ENCODE assay signal across 8 cellular contexts in the genomic region with DNA sequence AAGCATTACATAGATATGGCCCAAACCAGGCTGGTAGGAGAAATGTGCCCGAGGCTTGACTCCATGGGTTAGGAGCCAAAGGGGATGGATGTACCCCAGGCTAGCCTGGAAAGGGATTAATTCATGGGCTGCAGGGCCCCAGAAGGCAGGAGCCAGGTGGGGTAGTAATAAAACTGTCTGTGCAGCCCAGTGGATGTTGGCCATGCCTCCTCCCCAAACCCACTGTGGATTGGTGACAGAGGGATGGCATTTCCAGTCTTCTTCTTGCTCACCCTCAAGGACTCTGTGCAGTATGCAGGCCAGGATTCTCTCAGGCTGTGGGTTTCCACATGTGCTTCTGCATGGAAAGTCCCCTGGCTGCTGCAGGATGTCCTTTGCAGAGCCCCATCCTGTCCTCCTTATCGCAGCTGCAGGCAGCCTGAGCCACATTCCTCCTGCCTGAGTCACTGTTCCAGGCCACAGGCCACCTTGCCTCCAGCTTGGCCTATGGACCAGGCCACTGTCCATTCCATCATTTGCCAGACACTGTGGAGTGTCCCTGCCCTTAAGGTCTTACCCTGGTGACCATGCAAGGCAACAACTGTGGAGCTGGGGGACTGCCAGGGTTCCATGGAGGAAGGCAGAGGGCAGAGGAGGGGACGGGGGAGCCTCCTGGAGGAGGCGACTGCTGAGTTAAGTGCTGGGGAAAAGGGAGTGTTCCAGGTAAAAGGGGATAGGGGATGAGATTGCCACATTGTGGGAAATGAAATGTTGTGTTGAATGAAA. TPM values are rescaled to one million over a fixed set of nuclear protein-coding genes. Genes with fewer than 3 reads are reported as not detected.
A peak's percentile ranks its signal among the peaks of the same experiment; 100 is the strongest.
DNase-seq lines count a peak whose midpoint lies in the region; ATAC-seq and TF ChIP-seq lines count a peak whose summit lies in the region.

No MANE protein-coding gene starts in this region.

- POLR2A ChIA-PET in HEK293 (lab: Yijun Ruan, JAX): interaction anchor here (0.9 kb wide), 1 partner anchor 39 kb away, joined by 5 read pairs; a partner anchor contains a TSS

- peak; percentile 62 for DNase-seq in AG08396 (ENCODE audit: low spot score)
- peak; percentile 25 for DNase-seq in T1000 (lab: John Stamatoyannopoulos, UW)
- peak; percentile 69 to 83 (median 83) for DNase-seq in right cardiac atrium
- DNase-seq in testis: peak; percentile 23
- no peak for DNase-seq in NCI-H2107 treated with DMSO at 0.1 percent for 48 hours (lab: John Stamatoyannopoulos, UW; ENCODE audit: unreplicated experiment)
- DNase-seq in T-helper 2 cell treated with Interferon-gamma antibody and Interleukin-4, amounts not matched to agents 5 μg/mL and 100 μg/mL, for 36 hours (ENCODE audit: low spot score): no peak

- ATAC-seq in right cardiac atrium (peak; percentile 92), HG03025 (IDR thresholded peaks at IDR 0.05; ENCODE audit: low FRiP score, unreplicated experiment) (no peak)

- intact Hi-C loops in right cardiac atrium (cut with DNase I): no loop called here
- intact Hi-C loops in testis (cut with DNase I; ENCODE audit: low total_unique reads): no loop called here

- no peak for TF ChIP-seq POLR2A in testis (IDR thresholded peaks at IDR 0.05)

- TF ChIP-seq CTCF in HEK293 (tag by site-specific recombination; IDR thresholded peaks at IDR 0.05) (no peak), testis (IDR thresholded peaks at IDR 0.05) (no peak)

- H3K36me3 Mint-ChIP-seq in T-helper 2 cell treated with Interferon-gamma antibody and Interleukin-4, amounts not matched to agents 5 μg/mL and 100 μg/mL, for 36 hours (ENCODE audit: low read depth): no peaks in the 10 kb centered on the region

- H3K36me3 ChIP-seq in HEK293 (ENCODE audit: control insufficient read depth in 2 of 2, insufficient read depth in 1 of 2, low read length in 2 of 2) (no peaks in the 10 kb centered on the region), testis (ENCODE audit: low read depth, missing control alignments) (no peaks in the 10 kb centered on the region)

- CTCF ChIA-PET in HEK293 (lab: Yijun Ruan, JAX): no interaction called here

- H3K27ac Mint-ChIP-seq in T-helper 2 cell treated with Interferon-gamma antibody and Interleukin-4, amounts not matched to agents 5 μg/mL and 100 μg/mL, for 36 hours: no peak overlapping the region

- H3K27me3 ChIP-seq in right cardiac atrium (ENCODE audit: control insufficient read depth, insufficient read depth): no peaks in the 10 kb centered on the region
- no peaks in the 10 kb centered on the region for H3K27me3 ChIP-seq in testis

- WGBS in right cardiac atrium: 63% methylated on average over 4 of the region's 4 CpGs
- 47 to 57% methylated on average over 3 to 4 of the region's 4 CpGs for WGBS in testis, 2 donors

- H3K4me1 Mint-ChIP-seq in T-helper 2 cell treated with Interferon-gamma antibody and Interleukin-4, amounts not matched to agents 5 μg/mL and 100 μg/mL, for 36 hours (ENCODE audit: low read depth): peaks cover 2% of the 10 kb centered on the region

- no peak overlapping the region for H3K4me3 Mint-ChIP-seq in T-helper 2 cell treated with Interferon-gamma antibody and Interleukin-4, amounts not matched to agents 5 μg/mL and 100 μg/mL, for 36 hours

- H3K9me3 ChIP-seq in HEK293 (ENCODE audit: control insufficient read depth, insufficient read depth, low read depth, low read length) (no peaks in the 10 kb centered on the region), right cardiac atrium (ENCODE audit: control insufficient read depth, low read length) (no peaks in the 10 kb centered on the region), testis (no peaks in the 10 kb centered on the region)

- no peaks in the 10 kb centered on the region for H3K4me1 ChIP-seq in HEK293 (ENCODE audit: control insufficient read depth, insufficient read depth, low read length)
- peaks cover 9% of the 10 kb centered on the region for H3K4me1 ChIP-seq in right cardiac atrium (ENCODE audit: control insufficient read depth, insufficient read depth, low read length)
- H3K4me1 ChIP-seq in testis: peaks cover 3% of the 10 kb centered on the region

- H3K4me3 ChIP-seq in HEK293 (ENCODE audit: low read depth, low read length) (no peak overlapping the region), right cardiac atrium (ENCODE audit: low read length) (no peak overlapping the region), testis (no peak overlapping the region)

- no peaks in the 10 kb centered on the region for H3K9me3 Mint-ChIP-seq in T-helper 2 cell treated with Interferon-gamma antibody and Interleukin-4, amounts not matched to agents 5 μg/mL and 100 μg/mL, for 36 hours

- no peaks in the 10 kb centered on the region for H3K27me3 Mint-ChIP-seq in T-helper 2 cell treated with Interferon-gamma antibody and Interleukin-4, amounts not matched to agents 5 μg/mL and 100 μg/mL, for 36 hours (ENCODE audit: low read depth)

- H3K27ac ChIP-seq in HEK293 (ENCODE audit: extremely low read depth, low read depth, low read length): no peak overlapping the region
- H3K27ac ChIP-seq in right cardiac atrium (ENCODE audit: low read length): peak overlapping the region; percentile 32
- no peak overlapping the region for H3K27ac ChIP-seq in testis

TF ChIP-seq in HEK293, 187 proteins besides CTCF, POLR2A, EP300 and RAD21:
- TF ChIP-seq, protein P1, sequence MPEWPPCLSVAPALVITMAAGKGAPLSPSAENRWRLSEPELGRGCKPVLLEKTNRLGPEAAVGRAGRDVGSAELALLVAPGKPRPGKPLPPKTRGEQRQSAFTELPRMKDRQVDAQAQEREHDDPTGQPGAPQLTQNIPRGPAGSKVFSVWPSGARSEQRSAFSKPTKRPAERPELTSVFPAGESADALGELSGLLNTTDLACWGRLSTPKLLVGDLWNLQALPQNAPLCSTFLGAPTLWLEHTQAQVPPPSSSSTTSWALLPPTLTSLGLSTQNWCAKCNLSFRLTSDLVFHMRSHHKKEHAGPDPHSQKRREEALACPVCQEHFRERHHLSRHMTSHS (tag by site-specific recombination; IDR thresholded peaks at IDR 0.05): no peak
- TF ChIP-seq ZNF221 (tag by site-specific recombination; IDR thresholded peaks at IDR 0.05; ENCODE audit: borderline replicate concordance) (no peak), GLIS1 (tag by site-specific recombination; IDR thresholded peaks at IDR 0.05) (0 out of 2 replicates have a peak, but pooled peaks have one; percentile 12), ZNF16 (tag by site-specific recombination; IDR thresholded peaks at IDR 0.05; ENCODE audit: low read depth) (no peak), ZNF223 (tag by site-specific recombination; IDR thresholded peaks at IDR 0.05) (no peak), TRIM28 (IDR thresholded peaks at IDR 0.05; ENCODE audit: borderline replicate concordance, low read length) (no peak)
- TF ChIP-seq, protein P2, sequence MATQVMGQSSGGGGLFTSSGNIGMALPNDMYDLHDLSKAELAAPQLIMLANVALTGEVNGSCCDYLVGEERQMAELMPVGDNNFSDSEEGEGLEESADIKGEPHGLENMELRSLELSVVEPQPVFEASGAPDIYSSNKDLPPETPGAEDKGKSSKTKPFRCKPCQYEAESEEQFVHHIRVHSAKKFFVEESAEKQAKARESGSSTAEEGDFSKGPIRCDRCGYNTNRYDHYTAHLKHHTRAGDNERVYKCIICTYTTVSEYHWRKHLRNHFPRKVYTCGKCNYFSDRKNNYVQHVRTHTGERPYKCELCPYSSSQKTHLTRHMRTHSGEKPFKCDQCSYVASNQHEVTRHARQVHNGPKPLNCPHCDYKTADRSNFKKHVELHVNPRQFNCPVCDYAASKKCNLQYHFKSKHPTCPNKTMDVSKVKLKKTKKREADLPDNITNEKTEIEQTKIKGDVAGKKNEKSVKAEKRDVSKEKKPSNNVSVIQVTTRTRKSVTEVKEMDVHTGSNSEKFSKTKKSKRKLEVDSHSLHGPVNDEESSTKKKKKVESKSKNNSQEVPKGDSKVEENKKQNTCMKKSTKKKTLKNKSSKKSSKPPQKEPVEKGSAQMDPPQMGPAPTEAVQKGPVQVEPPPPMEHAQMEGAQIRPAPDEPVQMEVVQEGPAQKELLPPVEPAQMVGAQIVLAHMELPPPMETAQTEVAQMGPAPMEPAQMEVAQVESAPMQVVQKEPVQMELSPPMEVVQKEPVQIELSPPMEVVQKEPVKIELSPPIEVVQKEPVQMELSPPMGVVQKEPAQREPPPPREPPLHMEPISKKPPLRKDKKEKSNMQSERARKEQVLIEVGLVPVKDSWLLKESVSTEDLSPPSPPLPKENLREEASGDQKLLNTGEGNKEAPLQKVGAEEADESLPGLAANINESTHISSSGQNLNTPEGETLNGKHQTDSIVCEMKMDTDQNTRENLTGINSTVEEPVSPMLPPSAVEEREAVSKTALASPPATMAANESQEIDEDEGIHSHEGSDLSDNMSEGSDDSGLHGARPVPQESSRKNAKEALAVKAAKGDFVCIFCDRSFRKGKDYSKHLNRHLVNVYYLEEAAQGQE (tag by site-specific recombination; IDR thresholded peaks at IDR 0.05): no peak

RNA-seq across cellular contexts. Expression of a gene that starts 38.9 kb away (rescaled TPM):
- total RNA-seq in right cardiac atrium (10 to 100 TPM; 25.4 to 27.2 (median 26.0) TPM), testis (10 to 100 TPM; 52.2 to 77.5 TPM)
- polyA plus RNA-seq in right cardiac atrium (36.1 TPM), testis (ENCODE audit: insufficient read depth, low read depth, low replicate concordance) (155 TPM)

Comparison
In these comparisons a context has a peak if more than half of its experiments do, and no peak if none do; other contexts are left out.
1. DNase-seq: peak in AG08396 (single experiment), T1000 (single experiment), right cardiac atrium (3 of 3) and testis (single experiment); none in NCI-H2107 treated with DMSO at 0.1 percent for 48 hours (single experiment) and T-helper 2 cell treated with Interferon-gamma antibody and Interleukin-4, amounts not matched to agents 5 μg/mL and 100 μg/mL, for 36 hours (single experiment).